16 cellular contexts compared by ENCODE assay signal in the genomic region with DNA sequence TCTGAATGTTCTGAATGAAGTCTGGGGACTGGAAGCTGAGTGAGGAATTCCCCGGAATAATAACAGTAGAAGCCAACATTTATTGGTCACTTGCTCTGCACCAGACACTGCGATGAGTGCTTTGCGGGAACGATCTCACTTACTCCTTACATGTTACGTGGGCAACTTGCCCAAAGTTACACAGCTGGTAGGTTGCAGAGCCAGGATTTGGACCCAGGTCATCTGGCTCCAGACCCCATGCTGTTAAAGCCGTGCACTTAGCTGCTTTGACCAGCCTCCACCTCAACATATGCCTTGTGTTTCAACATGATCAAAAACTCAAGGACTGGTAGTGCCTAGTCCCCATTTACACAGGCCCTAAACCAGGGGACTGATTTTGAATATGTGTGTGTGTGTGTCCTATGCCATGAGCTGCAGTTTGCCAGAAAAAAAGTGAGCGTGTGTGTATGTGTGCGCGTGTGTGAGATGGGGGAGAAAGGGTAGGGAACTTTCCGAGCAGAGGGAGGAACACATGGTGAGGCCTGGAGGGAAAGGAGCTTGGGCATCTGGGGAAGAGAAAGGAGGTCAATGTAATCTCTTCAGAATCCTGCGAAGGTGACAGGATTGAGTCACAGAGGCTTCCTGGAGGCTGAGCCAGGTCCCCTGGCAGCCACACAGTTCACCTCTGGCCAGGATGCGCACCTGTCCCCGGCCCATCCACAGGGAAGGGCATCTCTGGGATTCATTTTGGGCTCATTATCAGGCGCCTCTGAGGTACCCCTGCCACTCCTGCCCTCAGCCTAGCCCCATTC. TPM values are rescaled to one million over a fixed set of nuclear protein-coding genes. Genes with fewer than 3 reads are reported as not detected.
A peak's percentile ranks its signal among the peaks of the same experiment; 100 is the strongest.
DNase-seq lines count a peak whose midpoint lies in the region; TF ChIP-seq lines count a peak whose summit lies in the region.
"Had no signal": no experiment of that assay in that cellular context is flagged by ENCODE, and none has a peak within 500 bp of the region (broad histone marks: within the 10 kb centered on the region; RNA-seq: fewer than 3 reads in every experiment).

No MANE protein-coding gene starts in this region.

- intact Hi-C loops in activated T-helper 1 cell treated with anti-CD3 and anti-CD28 coated beads, Interleukin-12 subunit alpha, Interleukin-12 subunit beta, Interleukin-2, Interleukin-4 antibody, amounts not matched to agents 30 ng/mL and 10 ng/mL and 1 ng/mL, durations not matched to agents 14 hours and 24 hours and 36 hours (cut with micrococcal nuclease), result no loop called here

- H3K27ac Mint-ChIP-seq in chondrocyte (ENCODE audit: unreplicated experiment) (peak overlapping the region; percentile 38), neural crest cell (ENCODE audit: unreplicated experiment) (no peak overlapping the region)
- H3K27ac Mint-ChIP-seq in activated T-helper 1 cell treated with anti-CD3 and anti-CD28 coated beads, Interleukin-12 subunit alpha, Interleukin-12 subunit beta, Interleukin-2, Interleukin-4 antibody, amounts not matched to agents 30 ng/mL and 10 ng/mL and 1 ng/mL, durations not matched to agents 14 hours and 24 hours and 36 hours, result no peak overlapping the region
- H3K27ac Mint-ChIP-seq: activated naive CD8-positive, alpha-beta T cell treated with anti-CD3 and anti-CD28 coated beads, Interleukin-2, amount 50 U/mL, for 24 hours; activated T-helper 17 cell treated with anti-CD3 and anti-CD28 coated beads, Interleukin-2, amount 50 U/mL, for 72 hours; CD14-positive monocyte; T-helper 2 cell treated with Interferon-gamma antibody and Interleukin-4, amounts not matched to agents 5 μg/mL and 100 μg/mL, for 36 hours had no signal

- no peak for TF ChIP-seq CTCF in chondrocyte (IDR thresholded peaks at IDR 0.05)
- no peak for TF ChIP-seq CTCF in neural crest cell (conservative IDR thresholded peaks at IDR 0.05)

- H3K36me3 Mint-ChIP-seq in chondrocyte (ENCODE audit: low read depth) (no peaks in the 10 kb centered on the region), neural crest cell (ENCODE audit: low read depth) (no peaks in the 10 kb centered on the region)
- no peaks in the 10 kb centered on the region for H3K36me3 Mint-ChIP-seq in activated T-helper 1 cell treated with anti-CD3 and anti-CD28 coated beads, Interleukin-12 subunit alpha, Interleukin-12 subunit beta, Interleukin-2, Interleukin-4 antibody, amounts not matched to agents 30 ng/mL and 10 ng/mL and 1 ng/mL, durations not matched to agents 14 hours and 24 hours and 36 hours (ENCODE audit: low read depth)
- H3K36me3 Mint-ChIP-seq: CD14-positive monocyte had no signal

- no peak overlapping the region for H3K4me3 Mint-ChIP-seq in chondrocyte (ENCODE audit: unreplicated experiment)
- peak overlapping the region; percentile 9 for H3K4me3 Mint-ChIP-seq in neural crest cell
- no peak overlapping the region for H3K4me3 Mint-ChIP-seq in activated T-helper 1 cell treated with anti-CD3 and anti-CD28 coated beads, Interleukin-12 subunit alpha, Interleukin-12 subunit beta, Interleukin-2, Interleukin-4 antibody, amounts not matched to agents 30 ng/mL and 10 ng/mL and 1 ng/mL, durations not matched to agents 14 hours and 24 hours and 36 hours
- H3K4me3 Mint-ChIP-seq: activated T-helper 17 cell treated with anti-CD3 and anti-CD28 coated beads, Interleukin-2, amount 50 U/mL, for 72 hours; T-helper 2 cell treated with Interferon-gamma antibody and Interleukin-4, amounts not matched to agents 5 μg/mL and 100 μg/mL, for 36 hours had no signal

- in situ Hi-C loops in ACHN (cut with HindIII; ENCODE audit: low pct_ligation_motif_present, low pct_unique_long_range_greater_than_20kb, low sequenced_read_pairs), result no loop called here

- H3K27me3 Mint-ChIP-seq in chondrocyte (ENCODE audit: low read depth) (no peaks in the 10 kb centered on the region), neural crest cell (ENCODE audit: low read depth) (no peaks in the 10 kb centered on the region)
- peaks cover 7% of the 10 kb centered on the region for H3K27me3 Mint-ChIP-seq in activated T-helper 1 cell treated with anti-CD3 and anti-CD28 coated beads, Interleukin-12 subunit alpha, Interleukin-12 subunit beta, Interleukin-2, Interleukin-4 antibody, amounts not matched to agents 30 ng/mL and 10 ng/mL and 1 ng/mL, durations not matched to agents 14 hours and 24 hours and 36 hours (ENCODE audit: insufficient read depth)
- H3K27me3 Mint-ChIP-seq: activated naive CD8-positive, alpha-beta T cell treated with anti-CD3 and anti-CD28 coated beads, Interleukin-2, amount 50 U/mL, for 24 hours had no signal

- H3K9me3 Mint-ChIP-seq in chondrocyte (ENCODE audit: low read depth) (no peaks in the 10 kb centered on the region), neural crest cell (no peaks in the 10 kb centered on the region)
- H3K9me3 Mint-ChIP-seq in activated T-helper 1 cell treated with anti-CD3 and anti-CD28 coated beads, Interleukin-12 subunit alpha, Interleukin-12 subunit beta, Interleukin-2, Interleukin-4 antibody, amounts not matched to agents 30 ng/mL and 10 ng/mL and 1 ng/mL, durations not matched to agents 14 hours and 24 hours and 36 hours, result no peaks in the 10 kb centered on the region
- H3K9me3 Mint-ChIP-seq: activated naive CD8-positive, alpha-beta T cell treated with anti-CD3 and anti-CD28 coated beads, Interleukin-2, amount 50 U/mL, for 24 hours; activated T-helper 17 cell treated with anti-CD3 and anti-CD28 coated beads, Interleukin-2, amount 50 U/mL, for 72 hours; T-helper 2 cell treated with Interferon-gamma antibody and Interleukin-4, amounts not matched to agents 5 μg/mL and 100 μg/mL, for 36 hours had no signal

- H3K4me1 Mint-ChIP-seq in chondrocyte (ENCODE audit: low read depth) (peaks cover 38% of the 10 kb centered on the region), neural crest cell (peaks cover 79% of the 10 kb centered on the region)
- no peaks in the 10 kb centered on the region for H3K4me1 Mint-ChIP-seq in activated T-helper 1 cell treated with anti-CD3 and anti-CD28 coated beads, Interleukin-12 subunit alpha, Interleukin-12 subunit beta, Interleukin-2, Interleukin-4 antibody, amounts not matched to agents 30 ng/mL and 10 ng/mL and 1 ng/mL, durations not matched to agents 14 hours and 24 hours and 36 hours (ENCODE audit: low read depth)
- H3K4me1 Mint-ChIP-seq: activated T-helper 17 cell treated with anti-CD3 and anti-CD28 coated beads, Interleukin-2, amount 50 U/mL, for 72 hours had no signal

- DNase-seq in DMS 273 (lab: John Stamatoyannopoulos, UW; ENCODE audit: unreplicated experiment) (peak; percentile 61), DMS 273 treated with DMSO at 0.1 percent for 48 hours (lab: John Stamatoyannopoulos, UW) (no peak), NCI-H2196 (lab: John Stamatoyannopoulos, UW; ENCODE audit: unreplicated experiment) (peak; percentile 51), chondrocyte (ENCODE audit: low spot score) (no peak), neural crest cell (ENCODE audit: low read depth, low spot score) (no peak), ACHN (no peak)
- no peak for DNase-seq in activated T-helper 1 cell treated with anti-CD3 and anti-CD28 coated beads, Interleukin-12 subunit alpha, Interleukin-12 subunit beta, Interleukin-2, Interleukin-4 antibody, amounts not matched to agents 30 ng/mL and 10 ng/mL and 1 ng/mL, durations not matched to agents 14 hours and 24 hours and 36 hours (ENCODE audit: low spot score)
- DNase-seq in stimulated activated CD8-positive, alpha-beta memory T cell treated with anti-CD3 and anti-CD28 coated beads, Interleukin-4, amount 100 ng/mL, for 48 hours, result no peak
- DNase-seq: NCI-H187, OCI-M1, tibial artery had no signal

RNA-seq across cellular contexts. Expression of gene LINGO1, which starts 28.9 kb away (rescaled TPM):
- total RNA-seq in chondrocyte (5.1 to 12.2 TPM (median 12.0 TPM) in 3 replicates), neural crest cell (31.0 and 36.8 TPM in 2 replicates)
- not detected in 2 replicates for total RNA-seq in activated T-helper 1 cell treated with anti-CD3 and anti-CD28 coated beads, Interleukin-12 subunit alpha, Interleukin-12 subunit beta, Interleukin-2, Interleukin-4 antibody, amounts not matched to agents 30 ng/mL and 10 ng/mL and 1 ng/mL, durations not matched to agents 14 hours and 24 hours and 36 hours
- total RNA-seq: activated T-helper 17 cell treated with anti-CD3 and anti-CD28 coated beads, Interleukin-2, amount 50 U/mL, for 72 hours; M059J had no signal

Comparison
In these comparisons a context has a peak if more than half of its experiments do, and no peak if none do; other contexts are left out.
1. DNase-seq: peak in DMS 273 (single experiment) and NCI-H2196 (single experiment); none in DMS 273 treated with DMSO at 0.1 percent for 48 hours (single experiment), chondrocyte (single experiment), neural crest cell (single experiment), activated T-helper 1 cell treated with anti-CD3 and anti-CD28 coated beads, Interleukin-12 subunit alpha, Interleukin-12 subunit beta, Interleukin-2, Interleukin-4 antibody, amounts not matched to agents 30 ng/mL and 10 ng/mL and 1 ng/mL, durations not matched to agents 14 hours and 24 hours and 36 hours (single experiment), ACHN (single experiment) and stimulated activated CD8-positive, alpha-beta memory T cell treated with anti-CD3 and anti-CD28 coated beads, Interleukin-4, amount 100 ng/mL, for 48 hours (single experiment).